23 cellular contexts compared by ENCODE assay signal in the genomic region with DNA sequence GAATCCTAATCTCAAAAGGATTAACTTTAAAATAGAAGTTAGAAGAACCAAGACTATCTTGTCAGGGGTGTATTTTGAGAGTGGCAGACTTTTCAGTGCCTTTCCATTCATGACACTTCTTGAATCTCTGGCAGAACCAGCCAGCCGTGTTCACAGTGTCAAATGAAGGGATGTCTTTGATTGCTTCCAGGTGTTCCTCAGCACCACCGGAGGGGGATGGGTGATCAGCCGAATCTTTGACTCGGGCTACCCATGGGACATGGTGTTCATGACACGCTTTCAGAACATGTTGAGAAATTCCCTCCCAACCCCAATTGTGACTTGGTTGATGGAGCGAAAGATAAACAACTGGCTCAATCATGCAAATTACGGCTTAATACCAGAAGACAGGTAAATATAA.
"Had no signal": no experiment of that assay in that cellular context is flagged by ENCODE, and none has a peak within 500 bp of the region (broad histone marks: within the 10 kb centered on the region; RNA-seq: fewer than 3 reads in every experiment).

No MANE protein-coding gene starts in this region.

- H3K27ac ChIP-seq: breast epithelium, epithelial cell of prostate, gastrocnemius medialis, ovary, right lobe of liver, skin epidermis, upper lobe of left lung, vagina had no signal

- DNase-seq: activated CD4-positive, alpha-beta T cell treated with anti-CD3 and anti-CD28 coated beads for 36 hours; activated CD4-positive, CD25-positive, alpha-beta regulatory T cell; activated CD8-positive, alpha-beta memory T cell treated with anti-CD3 and anti-CD28 coated beads, Interleukin-2, amount 10 ng/mL, durations not matched to agents 7 days and 5 days; activated CD8-positive, alpha-beta T cell treated with anti-CD3 and anti-CD28 coated beads, Interleukin-2, amount 10 ng/mL, durations not matched to agents 7 days and 5 days; activated naive CD4-positive, alpha-beta T cell; activated T-cell treated with anti-CD3 and anti-CD28 coated beads, Interleukin-2, amount 50 U/mL, for 72 hours; effector CD8-positive, alpha-beta T cell; gastrocnemius medialis; hippocampal formation; left cardiac atrium; mammary epithelial cell; ovary; right lobe of liver; stimulated activated CD4-positive, alpha-beta T cell treated with anti-CD3 and anti-CD28 coated beads, Interleukin-12 subunit alpha, Interleukin-12 subunit beta, amount 100 ng/mL, for 4 hours; stimulated activated CD4-positive, alpha-beta T cell treated with anti-CD3 and anti-CD28 coated beads, Interleukin-4, amount 100 ng/mL, for 1 hour; stimulated activated naive CD8-positive, alpha-beta T cell treated with anti-CD3 and anti-CD28 coated beads, Interleukin-15, amount 100 ng/mL, for 72 hours; substantia nigra; upper lobe of left lung had no signal

- H3K36me3 ChIP-seq: breast epithelium, gastrocnemius medialis, ovary, right lobe of liver, upper lobe of left lung, vagina had no signal

- H3K4me3 ChIP-seq: breast epithelium, gastrocnemius medialis, ovary, right lobe of liver, skin epidermis, upper lobe of left lung, vagina had no signal

- ATAC-seq: activated CD4-positive, alpha-beta T cell treated with anti-CD3 and anti-CD28 coated beads for 36 hours; activated CD8-positive, alpha-beta memory T cell treated with anti-CD3 and anti-CD28 coated beads, Interleukin-2, amount 10 ng/mL, durations not matched to agents 7 days and 5 days; activated CD8-positive, alpha-beta T cell treated with anti-CD3 and anti-CD28 coated beads, Interleukin-2, amount 10 ng/mL, durations not matched to agents 7 days and 5 days; activated naive CD4-positive, alpha-beta T cell treated with anti-CD3 and anti-CD28 coated beads, Interleukin-2, amount 50 U/mL, for 72 hours; activated T-cell treated with anti-CD3 and anti-CD28 coated beads, Interleukin-2, amount 50 U/mL, for 72 hours; gastrocnemius medialis; left cardiac atrium; right lobe of liver; stimulated activated naive CD8-positive, alpha-beta T cell treated with anti-CD3 and anti-CD28 coated beads, Interleukin-15, amount 100 ng/mL, for 72 hours had no signal

- H3K27me3 ChIP-seq: breast epithelium, gastrocnemius medialis, ovary, right lobe of liver, upper lobe of left lung, vagina had no signal

- H3K4me1 ChIP-seq: breast epithelium, gastrocnemius medialis, right lobe of liver, upper lobe of left lung, vagina had no signal

- H3K9me3 ChIP-seq: breast epithelium, gastrocnemius medialis, ovary, right lobe of liver, upper lobe of left lung, vagina had no signal
